8 cellular contexts compared by ENCODE assay signal in the genomic region with DNA sequence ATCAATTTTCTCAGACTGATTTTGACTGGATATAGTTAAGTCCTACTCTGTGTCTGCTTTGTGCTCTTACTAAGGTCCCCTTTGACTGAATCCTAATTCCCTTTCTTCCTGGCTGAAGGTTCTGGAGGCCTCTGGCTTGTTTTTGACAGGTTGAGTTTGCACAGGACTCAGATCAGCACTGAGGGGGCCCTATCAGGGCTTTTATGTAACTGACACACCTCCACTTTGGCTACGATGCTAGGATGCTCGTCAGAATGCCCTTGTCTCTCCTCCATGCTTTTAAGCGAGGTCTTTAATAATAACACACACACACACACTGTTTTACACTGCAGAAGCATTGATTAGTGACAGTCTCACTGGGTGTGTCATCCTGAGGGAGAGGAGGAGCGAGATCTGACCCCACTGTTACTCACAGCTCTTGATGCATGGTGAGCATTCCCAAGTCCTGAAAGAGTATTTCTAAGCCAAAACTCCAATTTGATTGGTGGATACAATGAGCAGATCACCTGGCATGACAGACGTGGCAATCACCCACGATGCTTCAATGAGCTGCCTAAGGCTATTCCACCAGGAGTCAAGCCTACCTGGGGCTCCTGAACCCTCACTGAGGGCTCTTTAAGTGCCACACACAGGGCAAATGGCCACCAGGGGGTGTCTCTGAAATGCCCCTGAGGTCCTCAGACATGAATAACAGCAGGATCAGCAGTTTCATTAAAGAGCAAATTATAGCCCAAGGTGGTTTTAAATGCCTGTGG.
A peak's percentile ranks its signal among the peaks of the same experiment; 100 is the strongest.
DNase-seq lines count a peak whose midpoint lies in the region; ATAC-seq and TF ChIP-seq lines count a peak whose summit lies in the region.

No MANE protein-coding gene starts in this region.

- H3K27me3 ChIP-seq in brain microvascular endothelial cell (replicated peaks): no peaks in the 10 kb centered on the region

- H3K36me3 ChIP-seq in brain microvascular endothelial cell (replicated peaks): no peaks in the 10 kb centered on the region

- DNase-seq in DMS53 (lab: John Stamatoyannopoulos, UW) (peak; percentile 72), DMS53 treated with DMSO at 0.1 percent for 48 hours (lab: John Stamatoyannopoulos, UW; ENCODE audit: unreplicated experiment) (no peak), NCI-H69 (lab: John Stamatoyannopoulos, UW) (peak; percentile 93), brain microvascular endothelial cell (no peak), renal cortical epithelial cell (ENCODE audit: low read depth) (peak; percentile 52), hypothalamus (lab: John Stamatoyannopoulos, UW) (no peak)

- H3K27ac ChIP-seq in brain microvascular endothelial cell: no peak overlapping the region

- peak; percentile 50 for TF ChIP-seq CTCF in brain microvascular endothelial cell (IDR thresholded peaks at IDR 0.05; ENCODE audit: low read depth, low read length, missing control alignments)

- no peak overlapping the region for H3K4me3 ChIP-seq in brain microvascular endothelial cell (ENCODE audit: low read depth, low read length)

- in situ Hi-C loops in brain microvascular endothelial cell (cut with HindIII; ENCODE audit: low pct_ligation_motif_present, low sequenced_read_pairs): no loop called here

- no peak for ATAC-seq in HG03442 (IDR thresholded peaks at IDR 0.05; ENCODE audit: unreplicated experiment)
- no peak for ATAC-seq in HG02970 (IDR thresholded peaks at IDR 0.05; ENCODE audit: low FRiP score, unreplicated experiment)

Comparison
In these comparisons a context has a peak if more than half of its experiments do, and no peak if none do; other contexts are left out.
1. DNase-seq: peak in DMS53 (single experiment), NCI-H69 (single experiment) and renal cortical epithelial cell (single experiment); none in DMS53 treated with DMSO at 0.1 percent for 48 hours (single experiment), brain microvascular endothelial cell (single experiment) and hypothalamus (0 of 51).